19 cellular contexts compared by ENCODE assay signal in the genomic region with DNA sequence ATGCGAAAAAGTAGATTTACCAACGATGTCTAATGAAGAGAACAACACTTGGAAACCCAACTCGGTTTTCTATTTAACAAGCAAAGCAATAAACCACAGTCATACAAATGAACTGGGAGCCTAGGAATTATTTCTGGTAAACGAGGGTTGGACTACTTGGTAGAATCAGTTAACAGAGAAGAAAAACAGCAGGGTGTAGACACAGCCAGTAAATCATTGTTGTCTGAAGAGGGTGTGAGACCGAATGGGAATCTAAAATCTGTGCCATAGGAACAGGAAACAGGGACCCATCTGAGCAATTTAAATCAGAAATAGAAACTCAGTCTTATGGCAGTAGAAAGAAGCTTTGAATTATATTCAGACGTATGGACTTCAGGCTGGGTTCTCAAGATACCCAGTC.
"Had no signal": no experiment of that assay in that cellular context is flagged by ENCODE, and none has a peak within 500 bp of the region (broad histone marks: within the 10 kb centered on the region; RNA-seq: fewer than 3 reads in every experiment).

No MANE protein-coding gene starts in this region.

- DNase-seq: activated CD4-positive, alpha-beta memory T cell treated with anti-CD3 and anti-CD28 coated beads, Interleukin-2, amount 10 ng/mL, durations not matched to agents 7 days and 5 days; activated CD4-positive, alpha-beta T cell treated with anti-CD3 and anti-CD28 coated beads for 48 hours; activated CD4-positive, CD25-positive, alpha-beta regulatory T cell; activated CD8-positive, alpha-beta memory T cell treated with anti-CD3 and anti-CD28 coated beads, Interleukin-2, amount 10 ng/mL, durations not matched to agents 7 days and 5 days; activated naive CD4-positive, alpha-beta T cell; activated naive CD8-positive, alpha-beta T cell treated with anti-CD3 and anti-CD28 coated beads, Interleukin-2, amount 10 ng/mL, durations not matched to agents 7 days and 5 days; activated T-cell treated with anti-CD3 and anti-CD28 coated beads, Interleukin-2, amount 50 U/mL, for 1 hour; body of pancreas; erythroblast; foreskin melanocyte; kidney; left lung; naive thymus-derived CD8-positive, alpha-beta T cell; sigmoid colon; spleen; stimulated activated naive B cell treated with anti-CD40 and anti-IgM and Interleukin-4, amounts not matched to agents 10 μg/mL and 1 μg/mL and 100 μg/mL, for 72 hours; T-cell had no signal

- H3K36me3 Mint-ChIP-seq: activated CD8-positive, alpha-beta memory T cell treated with anti-CD3 and anti-CD28 coated beads, Interleukin-2, amount 10 ng/mL, durations not matched to agents 7 days and 5 days; activated naive CD8-positive, alpha-beta T cell treated with anti-CD3 and anti-CD28 coated beads, Interleukin-2, amount 10 ng/mL, durations not matched to agents 7 days and 5 days; memory B cell; naive thymus-derived CD8-positive, alpha-beta T cell; stimulated activated naive B cell treated with anti-CD40 and anti-IgM and Interleukin-4, amounts not matched to agents 10 μg/mL and 1 μg/mL and 100 μg/mL, for 72 hours; T-cell had no signal

- H3K27me3 Mint-ChIP-seq: activated CD4-positive, alpha-beta memory T cell treated with anti-CD3 and anti-CD28 coated beads, Interleukin-2, amount 10 ng/mL, durations not matched to agents 7 days and 5 days; activated CD8-positive, alpha-beta memory T cell treated with anti-CD3 and anti-CD28 coated beads, Interleukin-2, amount 10 ng/mL, durations not matched to agents 7 days and 5 days; activated naive CD8-positive, alpha-beta T cell treated with anti-CD3 and anti-CD28 coated beads, Interleukin-2, amount 10 ng/mL, durations not matched to agents 7 days and 5 days; activated T-helper 17 cell treated with anti-CD3 and anti-CD28 coated beads, Interleukin-2, amount 50 U/mL, for 72 hours; memory B cell; stimulated activated naive B cell treated with anti-CD40 and anti-IgM and Interleukin-4, amounts not matched to agents 10 μg/mL and 1 μg/mL and 100 μg/mL, for 72 hours; T-cell had no signal

- H3K36me3 ChIP-seq: left lung, sigmoid colon, spleen had no signal

- H3K27ac ChIP-seq: body of pancreas, left lung had no signal

- H3K27ac Mint-ChIP-seq: activated CD4-positive, alpha-beta memory T cell treated with anti-CD3 and anti-CD28 coated beads, Interleukin-2, amount 10 ng/mL, durations not matched to agents 7 days and 5 days; activated CD8-positive, alpha-beta memory T cell treated with anti-CD3 and anti-CD28 coated beads, Interleukin-2, amount 10 ng/mL, durations not matched to agents 7 days and 5 days; activated naive CD8-positive, alpha-beta T cell treated with anti-CD3 and anti-CD28 coated beads, Interleukin-2, amount 10 ng/mL, durations not matched to agents 7 days and 5 days; activated T-helper 17 cell treated with anti-CD3 and anti-CD28 coated beads, Interleukin-2, amount 50 U/mL, for 72 hours; memory B cell; naive thymus-derived CD8-positive, alpha-beta T cell; stimulated activated naive B cell treated with anti-CD40 and anti-IgM and Interleukin-4, amounts not matched to agents 10 μg/mL and 1 μg/mL and 100 μg/mL, for 72 hours; T-cell had no signal

- H3K9me3 ChIP-seq: body of pancreas had no signal

- H3K4me1 Mint-ChIP-seq: activated CD4-positive, alpha-beta memory T cell treated with anti-CD3 and anti-CD28 coated beads, Interleukin-2, amount 10 ng/mL, durations not matched to agents 7 days and 5 days; activated CD8-positive, alpha-beta memory T cell treated with anti-CD3 and anti-CD28 coated beads, Interleukin-2, amount 10 ng/mL, durations not matched to agents 7 days and 5 days; activated naive CD8-positive, alpha-beta T cell treated with anti-CD3 and anti-CD28 coated beads, Interleukin-2, amount 10 ng/mL, durations not matched to agents 7 days and 5 days; activated T-helper 17 cell treated with anti-CD3 and anti-CD28 coated beads, Interleukin-2, amount 50 U/mL, for 72 hours; memory B cell; naive thymus-derived CD8-positive, alpha-beta T cell; stimulated activated naive B cell treated with anti-CD40 and anti-IgM and Interleukin-4, amounts not matched to agents 10 μg/mL and 1 μg/mL and 100 μg/mL, for 72 hours; T-cell had no signal

- H3K4me3 ChIP-seq: body of pancreas, left lung, sigmoid colon, spleen had no signal

- H3K27me3 ChIP-seq: body of pancreas, left lung, sigmoid colon, spleen had no signal

- H3K4me3 Mint-ChIP-seq: activated CD4-positive, alpha-beta memory T cell treated with anti-CD3 and anti-CD28 coated beads, Interleukin-2, amount 10 ng/mL, durations not matched to agents 7 days and 5 days; activated CD8-positive, alpha-beta memory T cell treated with anti-CD3 and anti-CD28 coated beads, Interleukin-2, amount 10 ng/mL, durations not matched to agents 7 days and 5 days; activated naive CD8-positive, alpha-beta T cell treated with anti-CD3 and anti-CD28 coated beads, Interleukin-2, amount 10 ng/mL, durations not matched to agents 7 days and 5 days; activated T-helper 17 cell treated with anti-CD3 and anti-CD28 coated beads, Interleukin-2, amount 50 U/mL, for 72 hours; memory B cell; naive thymus-derived CD8-positive, alpha-beta T cell; stimulated activated naive B cell treated with anti-CD40 and anti-IgM and Interleukin-4, amounts not matched to agents 10 μg/mL and 1 μg/mL and 100 μg/mL, for 72 hours; T-cell had no signal

- ATAC-seq: activated CD8-positive, alpha-beta memory T cell treated with anti-CD3 and anti-CD28 coated beads, Interleukin-2, amount 10 ng/mL, durations not matched to agents 7 days and 5 days; activated T-helper 17 cell treated with anti-CD3 and anti-CD28 coated beads, Interleukin-2, amount 50 U/mL, for 72 hours; body of pancreas; left lung; naive thymus-derived CD8-positive, alpha-beta T cell; stimulated activated naive B cell treated with anti-CD40 and anti-IgM and Interleukin-4, amounts not matched to agents 10 μg/mL and 1 μg/mL and 100 μg/mL, for 72 hours; T-cell had no signal

- H3K4me1 ChIP-seq: body of pancreas, left lung, spleen had no signal
